ENCODE assay signal across 1 cellular context in genomic region chr2:181607629-181608627, GRCh38.
TF ChIP-seq lines count a peak whose summit lies in the region.

No MANE protein-coding gene starts in this region.

TF ChIP-seq in HCT116, 20 proteins besides CTCF, POLR2A, EP300 and RAD21 (continued from another document):
- TF ChIP-seq YY1 (IDR thresholded peaks at IDR 0.05; ENCODE audit: extremely low read depth, insufficient replicate concordance, low read depth, low read length), result no peak
- no peak for TF ChIP-seq FOSL1 (IDR thresholded peaks at IDR 0.05; ENCODE audit: low read depth)
- no peak for TF ChIP-seq JUND (IDR thresholded peaks at IDR 0.05)
- TF ChIP-seq, protein P1, sequence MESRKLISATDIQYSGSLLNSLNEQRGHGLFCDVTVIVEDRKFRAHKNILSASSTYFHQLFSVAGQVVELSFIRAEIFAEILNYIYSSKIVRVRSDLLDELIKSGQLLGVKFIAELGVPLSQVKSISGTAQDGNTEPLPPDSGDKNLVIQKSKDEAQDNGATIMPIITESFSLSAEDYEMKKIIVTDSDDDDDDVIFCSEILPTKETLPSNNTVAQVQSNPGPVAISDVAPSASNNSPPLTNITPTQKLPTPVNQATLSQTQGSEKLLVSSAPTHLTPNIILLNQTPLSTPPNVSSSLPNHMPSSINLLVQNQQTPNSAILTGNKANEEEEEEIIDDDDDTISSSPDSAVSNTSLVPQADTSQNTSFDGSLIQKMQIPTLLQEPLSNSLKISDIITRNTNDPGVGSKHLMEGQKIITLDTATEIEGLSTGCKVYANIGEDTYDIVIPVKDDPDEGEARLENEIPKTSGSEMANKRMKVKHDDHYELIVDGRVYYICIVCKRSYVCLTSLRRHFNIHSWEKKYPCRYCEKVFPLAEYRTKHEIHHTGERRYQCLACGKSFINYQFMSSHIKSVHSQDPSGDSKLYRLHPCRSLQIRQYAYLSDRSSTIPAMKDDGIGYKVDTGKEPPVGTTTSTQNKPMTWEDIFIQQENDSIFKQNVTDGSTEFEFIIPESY (IDR thresholded peaks at IDR 0.05; ENCODE audit: extremely low read depth, insufficient replicate concordance, low read length), result no peak
- TF ChIP-seq EZH2phosphoT487 (IDR thresholded peaks at IDR 0.05; ENCODE audit: borderline replicate concordance), result no peak
